ENCODE assay signal across 9 cellular contexts in genomic region chr1:23720256-23720995, GRCh38. TPM values are rescaled to one million over a fixed set of nuclear protein-coding genes. Genes with fewer than 3 reads are reported as not detected.
DNase-seq lines count a peak whose midpoint lies in the region; ATAC-seq and TF ChIP-seq lines count a peak whose summit lies in the region.
"Had no signal": no experiment of that assay in that cellular context is flagged by ENCODE, and none has a peak within 500 bp of the region (broad histone marks: within the 10 kb centered on the region; RNA-seq: fewer than 3 reads in every experiment).

No MANE protein-coding gene starts in this region.

- peak; percentile 53 for ATAC-seq in GM18517 (IDR thresholded peaks at IDR 0.05; ENCODE audit: unreplicated experiment)
- peak; percentile 64 for ATAC-seq in GM21390 (IDR thresholded peaks at IDR 0.05; ENCODE audit: unreplicated experiment)
- peak; percentile 52 for ATAC-seq in HG03457 (IDR thresholded peaks at IDR 0.05; ENCODE audit: unreplicated experiment)
- ATAC-seq: Panc1 had no signal

- no peak overlapping the region for H3K18ac ChIP-seq in neuronal stem cell (ENCODE audit: low read length)

- H3K27ac ChIP-seq in caudate nucleus (ENCODE audit: low read depth, low read length) (no peak overlapping the region), neuronal stem cell (replicated peaks; ENCODE audit: low read length) (no peak overlapping the region)

- no peak overlapping the region for H3K4me2 ChIP-seq in neuronal stem cell (ENCODE audit: insufficient read depth, low read length, poor library complexity, severe bottlenecking)

- H2BK120ac ChIP-seq in neuronal stem cell (ENCODE audit: low read depth, low read length), result no peak overlapping the region

- no peak overlapping the region for H3K14ac ChIP-seq in neuronal stem cell (ENCODE audit: low read length)

- H3K79me1 ChIP-seq in neuronal stem cell (ENCODE audit: low read depth, low read length), result peaks cover 7% of the 10 kb centered on the region

- no peak overlapping the region for H2BK5ac ChIP-seq in neuronal stem cell (ENCODE audit: low read length)

- H2BK15ac ChIP-seq in neuronal stem cell (ENCODE audit: low read length), result no peak overlapping the region

- H3K9ac ChIP-seq in neuronal stem cell (ENCODE audit: low read depth, low read length, poor library complexity), result no peak overlapping the region

- no CpG with 5 or more reads among the region's 10 CpGs for WGBS in neuronal stem cell (ENCODE audit: extremely low coverage in 2 of 2, insufficient read length in 2 of 2, insufficient replicate concordance in 1 of 2), 2 donors

- H3K36me3 ChIP-seq in neuronal stem cell (replicated peaks in 1 of 2; ENCODE audit: control insufficient read depth in 2 of 2, insufficient read depth in 2 of 2, low read length in 2 of 2), result no peaks in the 10 kb centered on the region

- H3K4me1 ChIP-seq in neuronal stem cell (ENCODE audit: control insufficient read depth in 2 of 2, insufficient read depth in 1 of 2, low read depth in 1 of 2, low read length in 2 of 2), result peaks cover 0 to 1% of the 10 kb centered on the region in 2 donors

- no peak overlapping the region for H3K4ac ChIP-seq in neuronal stem cell (ENCODE audit: low read length)

- H2AFZ ChIP-seq in neuronal stem cell (ENCODE audit: low read length), result no peak overlapping the region

- H3K4me3 ChIP-seq in epithelial cell of esophagus (ENCODE audit: low read length), result no peak overlapping the region
- no peak overlapping the region for H3K4me3 ChIP-seq in neuronal stem cell (ENCODE audit: low read length in 2 of 2)

- no peak overlapping the region for H2BK12ac ChIP-seq in neuronal stem cell (ENCODE audit: low read length)

- no peak overlapping the region for H4K8ac ChIP-seq in neuronal stem cell (ENCODE audit: low read depth, low read length)

- TF ChIP-seq CTCF in epithelial cell of esophagus (IDR thresholded peaks at IDR 0.05; ENCODE audit: insufficient read depth, low read depth, low read length, missing control alignments), result no peak

- H3K27me3 ChIP-seq in neuronal stem cell (ENCODE audit: control insufficient read depth in 3 of 3, insufficient read depth in 3 of 3, low read depth in 1 of 3, low read length in 3 of 3), result no peaks in the 10 kb centered on the region

- H3K9me3 ChIP-seq in neuronal stem cell (replicated peaks in 1 of 2; ENCODE audit: control insufficient read depth in 2 of 2, insufficient read depth in 1 of 2, low read depth in 1 of 2, low read length in 2 of 2), result no peaks in the 10 kb centered on the region

- H3K23ac ChIP-seq in neuronal stem cell (ENCODE audit: low read depth, low read length, poor library complexity), result no peak overlapping the region

- H4K91ac ChIP-seq in neuronal stem cell (ENCODE audit: low read depth, low read length, poor library complexity), result no peak overlapping the region

- peak; percentile 39 for DNase-seq in epithelial cell of esophagus (ENCODE audit: low read depth)
- no peak for DNase-seq in caudate nucleus (lab: John Stamatoyannopoulos, UW)
- DNase-seq in mucosa of gallbladder (ENCODE audit: low spot score), result no peak
- DNase-seq in NK-92 (lab: John Stamatoyannopoulos, UW; ENCODE audit: unreplicated experiment), result no peak
- no peak for DNase-seq in neuronal stem cell (ENCODE audit: low spot score)

- no peak overlapping the region for H2AK5ac ChIP-seq in neuronal stem cell (ENCODE audit: low read depth, low read length)

RNA-seq across cellular contexts. Expression of gene ELOA, which starts 22.8 kb away (rescaled TPM):
- total RNA-seq in mucosa of gallbladder, result 35.0 TPM
- polyA plus RNA-seq in neuronal stem cell (2013, experiment 1 of 2), result 16.5 TPM
- 17.6 TPM for polyA plus RNA-seq in neuronal stem cell (2013, experiment 2 of 2)

RNA-seq across cellular contexts. Expression of gene RPL11, which starts 28.8 kb away (rescaled TPM):
- 732 TPM for total RNA-seq in mucosa of gallbladder
- polyA plus RNA-seq in neuronal stem cell (2013, experiment 1 of 2), result 2,607 TPM
- polyA plus RNA-seq in neuronal stem cell (2013, experiment 2 of 2), result 2,636 TPM

RNA-seq across cellular contexts. Expression of gene PITHD1, which starts 57.8 kb away (rescaled TPM):
- 49.0 TPM for total RNA-seq in mucosa of gallbladder
- polyA plus RNA-seq in neuronal stem cell (2013, experiment 1 of 2), result 27.2 TPM
- polyA plus RNA-seq in neuronal stem cell (2013, experiment 2 of 2), result 27.3 TPM
